2 cellular contexts compared by ENCODE assay signal in genomic region chr2:237569041-237569440, GRCh38.
TF ChIP-seq lines count a peak whose summit lies in the region.

No MANE protein-coding gene starts in this region.

TF ChIP-seq in K562, 482 proteins besides CTCF, POLR2A, EP300 and RAD21 (continued from another document):
- TF ChIP-seq CAMTA2 (CRISPR knock-in tag; conservative IDR thresholded peaks at IDR 0.05) (no peak), KAT7 (CRISPR knock-in tag; IDR thresholded peaks at IDR 0.05; ENCODE audit: borderline replicate concordance) (no peak), ZNF146 (CRISPR knock-in tag; IDR thresholded peaks at IDR 0.05; ENCODE audit: unreplicated experiment) (peak; percentile 78)

TF ChIP-seq in SK-N-SH treated with all-trans-retinoic acid at 6 μM for 48 hours, 23 proteins besides CTCF, POLR2A, EP300 and RAD21 (continued from another document):
- TF ChIP-seq CSDC2 (CRISPR knock-in tag; IDR thresholded peaks at IDR 0.05) (no peak), GLIS3 (CRISPR knock-in tag; IDR thresholded peaks at IDR 0.05) (no peak), CREB5 (CRISPR knock-in tag; IDR thresholded peaks at IDR 0.05; ENCODE audit: low read depth) (no peak), ZNF70 (CRISPR knock-in tag; IDR thresholded peaks at IDR 0.05) (no peak), OSR1 (CRISPR knock-in tag; IDR thresholded peaks at IDR 0.05) (no peak), SNAI2 (CRISPR knock-in tag; IDR thresholded peaks at IDR 0.05) (no peak), TCF4 (CRISPR knock-in tag; IDR thresholded peaks at IDR 0.05; ENCODE audit: borderline replicate concordance) (no peak), ZNF8 (CRISPR knock-in tag; IDR thresholded peaks at IDR 0.05) (no peak), PPARA (CRISPR knock-in tag; IDR thresholded peaks at IDR 0.05; ENCODE audit: borderline replicate concordance) (no peak), ARNTL (CRISPR knock-in tag; IDR thresholded peaks at IDR 0.05; ENCODE audit: borderline replicate concordance, low read depth) (no peak), ZFP30 (CRISPR knock-in tag; IDR thresholded peaks at IDR 0.05) (no peak), ZFP3 (CRISPR knock-in tag; IDR thresholded peaks at IDR 0.05) (no peak), PATZ1 (CRISPR knock-in tag; IDR thresholded peaks at IDR 0.05; ENCODE audit: borderline replicate concordance) (no peak)
- TF ChIP-seq, protein P1, sequence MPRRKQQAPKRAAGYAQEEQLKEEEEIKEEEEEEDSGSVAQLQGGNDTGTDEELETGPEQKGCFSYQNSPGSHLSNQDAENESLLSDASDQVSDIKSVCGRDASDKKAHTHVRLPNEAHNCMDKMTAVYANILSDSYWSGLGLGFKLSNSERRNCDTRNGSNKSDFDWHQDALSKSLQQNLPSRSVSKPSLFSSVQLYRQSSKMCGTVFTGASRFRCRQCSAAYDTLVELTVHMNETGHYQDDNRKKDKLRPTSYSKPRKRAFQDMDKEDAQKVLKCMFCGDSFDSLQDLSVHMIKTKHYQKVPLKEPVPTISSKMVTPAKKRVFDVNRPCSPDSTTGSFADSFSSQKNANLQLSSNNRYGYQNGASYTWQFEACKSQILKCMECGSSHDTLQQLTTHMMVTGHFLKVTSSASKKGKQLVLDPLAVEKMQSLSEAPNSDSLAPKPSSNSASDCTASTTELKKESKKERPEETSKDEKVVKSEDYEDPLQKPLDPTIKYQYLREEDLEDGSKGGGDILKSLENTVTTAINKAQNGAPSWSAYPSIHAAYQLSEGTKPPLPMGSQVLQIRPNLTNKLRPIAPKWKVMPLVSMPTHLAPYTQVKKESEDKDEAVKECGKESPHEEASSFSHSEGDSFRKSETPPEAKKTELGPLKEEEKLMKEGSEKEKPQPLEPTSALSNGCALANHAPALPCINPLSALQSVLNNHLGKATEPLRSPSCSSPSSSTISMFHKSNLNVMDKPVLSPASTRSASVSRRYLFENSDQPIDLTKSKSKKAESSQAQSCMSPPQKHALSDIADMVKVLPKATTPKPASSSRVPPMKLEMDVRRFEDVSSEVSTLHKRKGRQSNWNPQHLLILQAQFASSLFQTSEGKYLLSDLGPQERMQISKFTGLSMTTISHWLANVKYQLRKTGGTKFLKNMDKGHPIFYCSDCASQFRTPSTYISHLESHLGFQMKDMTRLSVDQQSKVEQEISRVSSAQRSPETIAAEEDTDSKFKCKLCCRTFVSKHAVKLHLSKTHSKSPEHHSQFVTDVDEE (CRISPR knock-in tag; IDR thresholded peaks at IDR 0.05) = no peak
- TF ChIP-seq, protein P2, sequence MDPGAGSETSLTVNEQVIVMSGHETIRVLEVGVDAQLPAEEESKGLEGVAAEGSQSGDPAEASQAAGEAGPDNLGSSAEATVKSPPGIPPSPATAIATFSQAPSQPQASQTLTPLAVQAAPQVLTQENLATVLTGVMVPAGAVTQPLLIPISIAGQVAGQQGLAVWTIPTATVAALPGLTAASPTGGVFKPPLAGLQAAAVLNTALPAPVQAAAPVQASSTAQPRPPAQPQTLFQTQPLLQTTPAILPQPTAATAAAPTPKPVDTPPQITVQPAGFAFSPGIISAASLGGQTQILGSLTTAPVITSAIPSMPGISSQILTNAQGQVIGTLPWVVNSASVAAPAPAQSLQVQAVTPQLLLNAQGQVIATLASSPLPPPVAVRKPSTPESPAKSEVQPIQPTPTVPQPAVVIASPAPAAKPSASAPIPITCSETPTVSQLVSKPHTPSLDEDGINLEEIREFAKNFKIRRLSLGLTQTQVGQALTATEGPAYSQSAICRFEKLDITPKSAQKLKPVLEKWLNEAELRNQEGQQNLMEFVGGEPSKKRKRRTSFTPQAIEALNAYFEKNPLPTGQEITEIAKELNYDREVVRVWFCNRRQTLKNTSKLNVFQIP (CRISPR knock-in tag; IDR thresholded peaks at IDR 0.05; ENCODE audit: borderline replicate concordance, low read depth) = no peak
- TF ChIP-seq, protein P3, sequence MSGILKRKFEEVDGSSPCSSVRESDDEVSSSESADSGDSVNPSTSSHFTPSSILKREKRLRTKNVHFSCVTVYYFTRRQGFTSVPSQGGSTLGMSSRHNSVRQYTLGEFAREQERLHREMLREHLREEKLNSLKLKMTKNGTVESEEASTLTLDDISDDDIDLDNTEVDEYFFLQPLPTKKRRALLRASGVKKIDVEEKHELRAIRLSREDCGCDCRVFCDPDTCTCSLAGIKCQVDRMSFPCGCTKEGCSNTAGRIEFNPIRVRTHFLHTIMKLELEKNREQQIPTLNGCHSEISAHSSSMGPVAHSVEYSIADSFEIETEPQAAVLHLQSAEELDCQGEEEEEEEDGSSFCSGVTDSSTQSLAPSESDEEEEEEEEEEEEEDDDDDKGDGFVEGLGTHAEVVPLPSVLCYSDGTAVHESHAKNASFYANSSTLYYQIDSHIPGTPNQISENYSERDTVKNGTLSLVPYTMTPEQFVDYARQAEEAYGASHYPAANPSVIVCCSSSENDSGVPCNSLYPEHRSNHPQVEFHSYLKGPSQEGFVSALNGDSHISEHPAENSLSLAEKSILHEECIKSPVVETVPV (CRISPR knock-in tag; IDR thresholded peaks at IDR 0.05) = no peak
